In the genomic region with DNA sequence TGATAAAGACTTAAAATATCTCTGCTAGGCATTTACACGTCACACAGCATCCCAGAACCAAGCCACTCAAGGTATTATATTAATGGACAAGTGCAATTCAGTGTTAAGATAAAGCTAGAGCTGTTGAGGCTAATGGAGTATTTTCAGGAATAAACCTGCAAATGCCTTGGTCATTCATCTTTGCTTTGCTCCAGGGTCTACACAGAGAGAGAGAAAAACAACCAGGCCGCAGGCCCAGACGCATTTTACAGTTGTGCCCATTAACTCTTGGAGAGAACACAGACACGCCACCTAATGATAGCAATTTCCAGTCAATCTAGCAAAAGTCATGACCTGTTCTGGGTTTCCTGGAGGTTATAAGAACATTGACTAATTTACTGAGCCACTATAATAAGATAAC, we compare ENCODE assay signal across 26 cellular contexts.
"Had no signal": no experiment of that assay in that cellular context is flagged by ENCODE, and none has a peak within 500 bp of the region (broad histone marks: within the 10 kb centered on the region; RNA-seq: fewer than 3 reads in every experiment).

No MANE protein-coding gene starts in this region.

- H3K27me3 ChIP-seq: body of pancreas, cardiac muscle cell, ovary, right atrium auricular region, spleen, testis, vagina had no signal

- DNase-seq: activated B cell treated with CpG ODN at 0.5 μM for 24 hours; activated CD4-positive, alpha-beta T cell treated with anti-CD3 and anti-CD28 coated beads for 36 hours; activated CD4-positive, alpha-beta T cell treated with anti-CD3 and anti-CD28 coated beads, Interleukin-2, amount 50 U/mL, for 48 hours; activated effector memory CD4-positive, alpha-beta T cell treated with anti-CD3 and anti-CD28 coated beads, Interleukin-2, amount 50 U/mL, for 16 hours; activated naive CD4-positive, alpha-beta T cell treated with anti-CD3 and anti-CD28 coated beads, Interleukin-2, amount 50 U/mL, for 16 hours; activated naive CD8-positive, alpha-beta T cell treated with anti-CD3 and anti-CD28 coated beads, Interleukin-2, amount 50 U/mL, for 24 hours; activated T-cell treated with anti-CD3 and anti-CD28 coated beads, Interleukin-2, amount 50 U/mL, for 72 hours; anterior cingulate cortex; body of pancreas; effector CD4-positive, alpha-beta T cell; erythroblast; foreskin fibroblast; kidney glomerular epithelial cell; left ventricle myocardium inferior; naive thymus-derived CD8-positive, alpha-beta T cell; ovary; psoas muscle; spleen; stimulated activated CD4-positive, alpha-beta T cell treated with anti-CD3 and anti-CD28 coated beads, Interleukin-4, amount 100 ng/mL, for 1 hour; stimulated activated naive CD4-positive, alpha-beta T cell; T-helper 9 cell; testis; trophoblast cell had no signal

- H3K4me1 ChIP-seq: body of pancreas, left ventricle myocardium inferior, psoas muscle, right atrium auricular region, spleen, testis, vagina had no signal

- H3K9me3 ChIP-seq: body of pancreas, left ventricle myocardium inferior, ovary, psoas muscle, right atrium auricular region, testis, vagina had no signal

- H3K27ac ChIP-seq: body of pancreas, cardiac muscle cell, left ventricle myocardium inferior, ovary, psoas muscle, right atrium auricular region, spleen, testis, vagina had no signal

- H3K36me3 ChIP-seq: cardiac muscle cell, left ventricle myocardium inferior, ovary, right atrium auricular region, spleen, vagina had no signal

- H3K4me3 ChIP-seq: body of pancreas, cardiac muscle cell, left ventricle myocardium inferior, ovary, psoas muscle, right atrium auricular region, spleen, testis, vagina had no signal
